ENCODE assay signal across 16 cellular contexts in the genomic region with DNA sequence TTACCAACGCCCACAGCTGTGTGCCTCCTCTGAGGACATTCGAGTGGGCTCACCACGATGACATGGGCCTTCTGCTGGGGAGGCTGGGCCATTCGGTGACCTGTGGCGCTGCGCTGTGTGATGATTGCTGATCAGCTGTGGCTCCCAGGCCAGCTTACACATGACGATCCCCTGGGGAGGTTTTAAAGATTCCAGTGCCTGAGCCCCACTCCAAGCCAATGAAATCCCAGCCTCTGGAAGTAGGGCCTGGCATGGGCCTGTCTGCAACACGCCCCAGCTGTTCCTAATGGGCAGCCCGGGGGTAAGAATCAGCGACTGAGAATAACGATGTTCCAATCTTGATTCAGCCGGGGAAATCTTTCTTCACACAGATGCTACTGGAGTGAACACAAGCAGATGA.
DNase-seq lines count a peak whose midpoint lies in the region; TF ChIP-seq lines count a peak whose summit lies in the region.
"Had no signal": no experiment of that assay in that cellular context is flagged by ENCODE, and none has a peak within 500 bp of the region (broad histone marks: within the 10 kb centered on the region; RNA-seq: fewer than 3 reads in every experiment).

No MANE protein-coding gene starts in this region.

- peaks cover 55% of the 10 kb centered on the region for H3K27me3 Mint-ChIP-seq in endodermal cell (ENCODE audit: insufficient read depth)

- H3K36me3 ChIP-seq in endodermal cell (ENCODE audit: control insufficient read depth, insufficient read depth, low read length) (no peaks in the 10 kb centered on the region), HAP-1 (replicated peaks) (no peaks in the 10 kb centered on the region)

- DNase-seq in DMS 273 (lab: John Stamatoyannopoulos, UW; ENCODE audit: unreplicated experiment) (peak; percentile 72), NCI-H2171 treated with DMSO at 0.1 percent for 48 hours (lab: John Stamatoyannopoulos, UW) (peak; percentile 74), endodermal cell (peak; percentile 42), retina (peak; percentile 27), DMS153 treated with DMSO at 0.1 percent for 48 hours (lab: John Stamatoyannopoulos, UW; ENCODE audit: unreplicated experiment) (no peak), HAP-1 (ENCODE audit: low spot score in 2 of 2) (no peak), SHP77 (lab: John Stamatoyannopoulos, UW) (no peak)
- DNase-seq: Caco-2; CD4-positive, alpha-beta T cell; DMS53; EL; KG1; NCI-H1417 treated with DMSO at 0.1 percent for 48 hours; NCI-H1930; NCI-H774 had no signal

- H3K4me3 Mint-ChIP-seq in endodermal cell, result no peak overlapping the region
- H3K4me3 Mint-ChIP-seq: CD4-positive, alpha-beta T cell had no signal

- peaks cover 68% of the 10 kb centered on the region for H3K27me3 ChIP-seq in endodermal cell (ENCODE audit: control insufficient read depth, insufficient read depth, low read length, poor library complexity, severe bottlenecking)
- H3K27me3 ChIP-seq in HAP-1 (ENCODE audit: low read depth), result no peaks in the 10 kb centered on the region

- H3K9ac ChIP-seq in endodermal cell (ENCODE audit: extremely low read depth, low read length, poor library complexity, severe bottlenecking), result no peak overlapping the region

- no peak overlapping the region for H3K27ac ChIP-seq in endodermal cell (ENCODE audit: low read depth, low read length)

- no peaks in the 10 kb centered on the region for H3K4me1 ChIP-seq in endodermal cell (ENCODE audit: control insufficient read depth, insufficient read depth, low read length)
- H3K4me1 ChIP-seq in HAP-1, result no peaks in the 10 kb centered on the region

- peaks cover 12% of the 10 kb centered on the region for H3K9me3 ChIP-seq in endodermal cell (ENCODE audit: control insufficient read depth, low read length)
- H3K9me3 ChIP-seq in HAP-1, result 0 out of 2 replicates have a peak, but pooled peaks cover 2% of the 10 kb centered on the region

- peaks cover 18% of the 10 kb centered on the region for H3K9me3 Mint-ChIP-seq in endodermal cell
- H3K9me3 Mint-ChIP-seq: CD4-positive, alpha-beta T cell had no signal

- in situ Hi-C loops in HAP-1 (cut with MboI; ENCODE audit: low sequenced_read_pairs), result no loop called here

- H3K4me3 ChIP-seq in endodermal cell (ENCODE audit: low read length) (no peak overlapping the region), HAP-1 (no peak overlapping the region)
- H3K4me3 ChIP-seq: GM12878 had no signal

- H3K4me1 Mint-ChIP-seq in endodermal cell, result peaks cover 4% of the 10 kb centered on the region

- 92 to 93% methylated on average over 9 to 12 of the region's 12 CpGs for WGBS in endodermal cell (ENCODE audit: insufficient coverage in 1 of 2, insufficient read length in 1 of 2), 2 experiments

- H3K36me3 Mint-ChIP-seq in endodermal cell (ENCODE audit: low read depth), result no peaks in the 10 kb centered on the region

- TF ChIP-seq CTCF in endodermal cell (conservative IDR thresholded peaks at IDR 0.05), result no peak

- H3K27ac Mint-ChIP-seq in endodermal cell, result no peak overlapping the region
- H3K27ac Mint-ChIP-seq: CD4-positive, alpha-beta T cell had no signal

Comparison
In these comparisons a context has a peak if more than half of its experiments do, and no peak if none do; other contexts are left out.
1. DNase-seq: peak in DMS 273 (single experiment), NCI-H2171 treated with DMSO at 0.1 percent for 48 hours (single experiment), endodermal cell (single experiment) and retina (single experiment); none in DMS153 treated with DMSO at 0.1 percent for 48 hours (single experiment), HAP-1 (0 of 2) and SHP77 (0 of 2).